19 cellular contexts compared by ENCODE assay signal in the genomic region with DNA sequence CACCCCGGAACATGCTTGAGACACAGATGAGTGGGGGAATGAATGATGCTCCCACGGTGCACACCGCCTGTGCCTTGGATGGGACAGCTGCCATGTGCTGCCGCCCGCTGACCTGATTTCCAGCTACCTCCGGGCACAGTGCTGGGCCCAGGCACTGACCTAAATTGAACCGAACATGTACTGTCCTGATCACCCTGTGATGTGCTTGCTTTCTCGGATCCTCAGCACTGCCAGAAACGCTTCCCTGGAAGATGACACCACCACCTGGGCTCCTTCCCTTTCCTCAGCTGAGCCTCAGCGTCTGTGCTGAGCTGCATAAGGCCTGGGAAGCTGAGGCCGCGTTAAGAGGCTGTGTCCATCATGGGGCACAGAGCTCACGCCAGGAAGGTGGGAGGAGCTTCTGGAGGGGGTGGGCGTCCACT. TPM values are rescaled to one million over a fixed set of nuclear protein-coding genes. Genes with fewer than 3 reads are reported as not detected.
DNase-seq lines count a peak whose midpoint lies in the region; ATAC-seq, FAIRE-seq and TF ChIP-seq lines count a peak whose summit lies in the region.
"Had no signal": no experiment of that assay in that cellular context is flagged by ENCODE, and none has a peak within 500 bp of the region (broad histone marks: within the 10 kb centered on the region; RNA-seq: fewer than 3 reads in every experiment).

No MANE protein-coding gene starts in this region.

- FAIRE-seq in H1 (lab: Jason Lieb, UNC): no peak
- FAIRE-seq: G401.6 had no signal

- POLR2A ChIA-PET in CD4-positive, alpha-beta T cell (lab: Charles Lee): interaction anchor here (1.9 kb wide), 1 partner anchor 19 kb away, joined by 4 read pairs; no protein-coding TSS in a partner anchor
- POLR2A ChIA-PET in H1 (lab: Charles Lee; ENCODE audit: partially characterized antibody): interaction anchor here (0.6 kb wide), 1 partner anchor 10 kb away, joined by 3 read pairs; no protein-coding TSS in a partner anchor
- POLR2A ChIA-PET in RWPE1 (lab: Yijun Ruan, JAX; ENCODE audit: low non-redundant PET): no interaction called here

- H2BK15ac ChIP-seq in H1 (ENCODE audit: low read length): no peak overlapping the region

- H2BK20ac ChIP-seq in H1 (ENCODE audit: low read length): no peak overlapping the region

- no peak overlapping the region for H3K9ac ChIP-seq in H1 (replicated peaks in 1 of 4; ENCODE audit: extremely low read depth in 1 of 4, low read depth in 3 of 4, low read length in 3 of 4)

- no peak overlapping the region for H3K23ac ChIP-seq in H1 (ENCODE audit: insufficient read length)

- no peaks in the 10 kb centered on the region for H4K20me1 ChIP-seq in H1 (replicated peaks in 1 of 2; ENCODE audit: control insufficient read depth in 1 of 2, insufficient read depth in 2 of 2, low read length in 2 of 2)

- no peak overlapping the region for H2AFZ ChIP-seq in H1 (ENCODE audit: low read length)

- H3K79me1 ChIP-seq in H1 (ENCODE audit: low read depth, low read length): no peaks in the 10 kb centered on the region; the same call in 1 of the 2 replicates

- no peak for DNase-seq in CD4-positive, alpha-beta T cell
- peak; percentile 38 for DNase-seq in H7
- no peak for DNase-seq in H1 (ENCODE audit: low read depth in 1 of 2, low spot score in 2 of 2)
- DNase-seq in posterior vena cava (ENCODE audit: low spot score): peak; percentile 71
- DNase-seq in activated T-cell treated with anti-CD3 and anti-CD28 coated beads for 4 hours: no peak
- DNase-seq in RWPE1 (ENCODE audit: low spot score): no peak
- no peak for DNase-seq in GM19238 (ENCODE audit: insufficient read length, low spot score)
- DNase-seq: DMS79; GOT3; KBM-7; NCI-H1048; NCI-H2107; NCI-H226; NK-92 treated with Interleukin-12 subunit alpha and Interleukin-12 subunit beta, amount 100 ng/mL, for 24 hours; OCI-M1; RPMI8226 had no signal

- H3K36me3 ChIP-seq in H7 (replicated peaks; ENCODE audit: control insufficient read depth, insufficient read depth, low read length): no peaks in the 10 kb centered on the region
- no peaks in the 10 kb centered on the region for H3K36me3 ChIP-seq in H1 (ENCODE audit: control insufficient read depth in 2 of 4, insufficient read depth in 4 of 4, low read length in 3 of 4)

- H3K27me3 Mint-ChIP-seq in CD4-positive, alpha-beta T cell: no peaks in the 10 kb centered on the region

- TF ChIP-seq CTCF in CD4-positive, alpha-beta T cell (IDR thresholded peaks at IDR 0.05): no peak
- no peak for TF ChIP-seq CTCF in H1 (IDR thresholded peaks at IDR 0.05; ENCODE audit: control extremely low read depth in 1 of 3, insufficient read depth in 1 of 3, low read depth in 1 of 3, low read length in 3 of 3)
- TF ChIP-seq CTCF in RWPE1 (conservative IDR thresholded peaks at IDR 0.05; ENCODE audit: low read depth): no peak

- peak overlapping the region; percentile 65 for H4K91ac ChIP-seq in H1 (replicated peaks; ENCODE audit: insufficient read length, low read length)

- no peak overlapping the region for H3K4me2 ChIP-seq in H1 (ENCODE audit: insufficient read depth in 1 of 2, low read depth in 2 of 2, low read length in 2 of 2)

- no peak overlapping the region for H2BK12ac ChIP-seq in H1 (ENCODE audit: low read depth, low read length)

- H3K18ac ChIP-seq in H1 (ENCODE audit: extremely low read depth, low read length): no peak overlapping the region

- no peaks in the 10 kb centered on the region for H3K79me2 ChIP-seq in H1 (ENCODE audit: control insufficient read depth in 1 of 2, insufficient read depth in 2 of 2, low read length in 2 of 2)

- H3K9me3 Mint-ChIP-seq in CD4-positive, alpha-beta T cell: no peaks in the 10 kb centered on the region

- H3K4me3 ChIP-seq in H7 (ENCODE audit: insufficient read depth, low read depth, low read length) (no peak overlapping the region), H1 (ENCODE audit: extremely low read depth in 1 of 4, insufficient read depth in 2 of 4, low read depth in 3 of 4, low read length in 4 of 4) (no peak overlapping the region)

- peak overlapping the region; percentile 43 for H2BK120ac ChIP-seq in H1 (replicated peaks; ENCODE audit: low read depth, low read length)

- H3K9me3 ChIP-seq in CD4-positive, alpha-beta T cell (ENCODE audit: control insufficient read depth, low read length): no peaks in the 10 kb centered on the region
- H3K9me3 ChIP-seq in H1 (ENCODE audit: insufficient read depth in 2 of 2, low read depth in 1 of 2, low read length in 1 of 2): no peaks in the 10 kb centered on the region

- peaks cover 24% of the 10 kb centered on the region for H3K4me1 Mint-ChIP-seq in CD4-positive, alpha-beta T cell (ENCODE audit: low read depth)

- H3K27ac Mint-ChIP-seq in CD4-positive, alpha-beta T cell: peak overlapping the region; percentile 30

- 78% methylated on average over 14 of the region's 14 CpGs; no CpG with 5 or more reads in 1 of the 2 experiments for WGBS in H1 (ENCODE audit: extremely low coverage in 1 of 2, insufficient coverage in 1 of 2, insufficient read length in 1 of 2, insufficient replicate concordance in 2 of 2, low coverage in 1 of 2, low lambda C conversion rate in 2 of 2, missing lambda C conversion rate in 1 of 2), 2 experiments

- no peak overlapping the region for H3K56ac ChIP-seq in H1 (replicated peaks; ENCODE audit: insufficient read length, low read depth, low read length)

- no peak overlapping the region for H4K5ac ChIP-seq in H1 (ENCODE audit: insufficient read length, low read depth, low read length)

- no peak overlapping the region for H3K4me3 Mint-ChIP-seq in CD4-positive, alpha-beta T cell
- H3K4me3 Mint-ChIP-seq: CD14-positive monocyte had no signal

- no peak for TF ChIP-seq RAD21 in H1 (IDR thresholded peaks at IDR 0.05 in 1 of 2, conservative IDR thresholded peaks at IDR 0.05 in 1 of 2; ENCODE audit: low read depth in 2 of 2, low read length in 2 of 2)

- no peak overlapping the region for H3K27ac ChIP-seq in CD4-positive, alpha-beta T cell (ENCODE audit: low read depth, low read length)
- H3K27ac ChIP-seq in H1 (ENCODE audit: low read depth, low read length): no peak overlapping the region
- no peak overlapping the region for H3K27ac ChIP-seq in RWPE1

- H4K8ac ChIP-seq in H1 (ENCODE audit: extremely low read depth, insufficient read depth, low read length): no peak overlapping the region

- H3K36me3 Mint-ChIP-seq in CD4-positive, alpha-beta T cell (ENCODE audit: low read depth): peaks cover 12% of the 10 kb centered on the region
- H3K36me3 Mint-ChIP-seq: CD14-positive monocyte had no signal

- ATAC-seq in CD4-positive, alpha-beta T cell (ENCODE audit: poor library complexity): no peak
- no peak for ATAC-seq in HG03135 (IDR thresholded peaks at IDR 0.05; ENCODE audit: unreplicated experiment)

- no peaks in the 10 kb centered on the region; a peak in 1 of 7 replicates for H3K4me1 ChIP-seq in H1 (replicated peaks in 1 of 4; ENCODE audit: control insufficient read depth in 3 of 4, insufficient read depth in 4 of 4, low read length in 3 of 4)

- TF ChIP-seq POLR2A in H1 (IDR thresholded peaks at IDR 0.05; ENCODE audit: control extremely low read depth in 1 of 2, low read depth in 2 of 2, low read length in 2 of 2): no peak

- CTCF ChIA-PET in CD4-positive, alpha-beta T cell (lab: Charles Lee): no interaction called here
- CTCF ChIA-PET in H1 (lab: Charles Lee; ENCODE audit: partially characterized antibody) (interaction anchor here (1.2 to 1.7 kb wide), 3 partner anchors 18 to 141 kb away, joined by 3 to 6 read pairs (median 5); no protein-coding TSS in a partner anchor), RWPE1 (lab: Yijun Ruan, JAX) (interaction anchor here (0.7 kb wide), 1 partner anchor 153 kb away, joined by 3 read pairs; no protein-coding TSS in a partner anchor)

- TF ChIP-seq EP300 in H1 (IDR thresholded peaks at IDR 0.05; ENCODE audit: borderline replicate concordance in 1 of 2, low read depth in 2 of 2, low read length in 2 of 2): no peak

- H3K27me3 ChIP-seq in CD4-positive, alpha-beta T cell (ENCODE audit: control insufficient read depth, insufficient read depth, low read length): no peaks in the 10 kb centered on the region
- no peaks in the 10 kb centered on the region for H3K27me3 ChIP-seq in H7 (ENCODE audit: control insufficient read depth, insufficient read depth, low read length)
- H3K27me3 ChIP-seq in H1 (replicated peaks in 1 of 4; ENCODE audit: control insufficient read depth in 3 of 4, extremely low read depth in 1 of 4, insufficient read depth in 3 of 4, low read length in 3 of 4): no peaks in the 10 kb centered on the region; a peak in 1 of 7 replicates

- H3K14ac ChIP-seq in H1 (ENCODE audit: insufficient read length): no peak overlapping the region

- no peak overlapping the region for H2BK5ac ChIP-seq in H1 (ENCODE audit: low read depth, low read length)

- H3K4ac ChIP-seq in H1 (replicated peaks; ENCODE audit: insufficient read length, low read depth, low read length): no peak overlapping the region

- no peak overlapping the region for H2AK5ac ChIP-seq in H1 (ENCODE audit: low read depth, low read length)

- intact Hi-C loops in CD4-positive, alpha-beta T cell (cut with DNase I, micrococcal nuclease): no loop called here
- intact Hi-C loops in posterior vena cava (cut with DNase I): no loop called here

- no peaks in the 10 kb centered on the region for H3K23me2 ChIP-seq in H1 (ENCODE audit: low read depth, low read length)

RNA-seq across cellular contexts. Expression of gene MXD4, which starts 39.3 kb away (rescaled TPM):
- 100 to 1,000 TPM; 140 to 147 TPM for total RNA-seq in CD4-positive, alpha-beta T cell
- 13.4 and 22.3 TPM in 2 replicates for total RNA-seq in H7 (2014; rRNA removed; shearing (Covaris generic))
- 20.8 and 24.6 TPM in 2 replicates for total RNA-seq in H1 (2021; fragmentation: NEBNext Ultra II Directional; extraction: Animal tissue kit (Norgen Biotek cat#: 25700))
- polyA plus RNA-seq in H1 (2011; rRNA removed): 18.0 and 24.1 TPM in 2 replicates
- 17.9 TPM for polyA plus RNA-seq in H1 (2011; cell fraction: cytosol; rRNA removed)
- 40.1 TPM for polyA plus RNA-seq in H1 (2011; cell fraction: nucleus; rRNA removed)
- polyA plus RNA-seq in H1 (2012, experiment 1 of 2): 14.9 to 16.5 TPM (median 15.7 TPM) in 4 replicates
- 16.5 TPM for polyA plus RNA-seq in H1 (2012, experiment 2 of 2)
- polyA plus RNA-seq in H1 (2013, experiment 1 of 2): 13.4 TPM
- 14.2 TPM for polyA plus RNA-seq in H1 (2013, experiment 2 of 2)
- polyA minus RNA-seq in H1 (2011; rRNA and poly(A)+ RNA removed): 12.7 and 13.1 TPM in 2 replicates
- 13.5 TPM for polyA minus RNA-seq in H1 (2011; cell fraction: cytosol; rRNA and poly(A)+ RNA removed)
- polyA minus RNA-seq in H1 (2011; cell fraction: nucleus; rRNA and poly(A)+ RNA removed): 15.7 TPM
- 10 to 100 TPM; 43.6 to 43.7 TPM for total RNA-seq in posterior vena cava

RNA-seq across cellular contexts. Expression of gene HAUS3, which starts 59.3 kb away (rescaled TPM):
- total RNA-seq in CD4-positive, alpha-beta T cell: 100 to 1,000 TPM; 143 to 148 TPM
- total RNA-seq in H7 (2014; rRNA removed; shearing (Covaris generic)): 8.5 and 16.4 TPM in 2 replicates
- 14.6 and 14.8 TPM in 2 replicates for total RNA-seq in H1 (2021; fragmentation: NEBNext Ultra II Directional; extraction: Animal tissue kit (Norgen Biotek cat#: 25700))
- 3.2 and 5.1 TPM in 2 replicates for polyA plus RNA-seq in H1 (2011; rRNA removed)
- 6.5 TPM for polyA plus RNA-seq in H1 (2011; cell fraction: cytosol; rRNA removed)
- polyA plus RNA-seq in H1 (2011; cell fraction: nucleus; rRNA removed): 3.7 TPM
- 4.4 to 10.4 TPM (median 5.5 TPM) in 4 replicates for polyA plus RNA-seq in H1 (2012, experiment 1 of 2)
- polyA plus RNA-seq in H1 (2012, experiment 2 of 2): 1.2 TPM
- 10.3 TPM for polyA plus RNA-seq in H1 (2013, experiment 1 of 2)
- polyA plus RNA-seq in H1 (2013, experiment 2 of 2): 10.4 TPM
- 1.6 and 2.3 TPM in 2 replicates for polyA minus RNA-seq in H1 (2011; rRNA and poly(A)+ RNA removed)
- polyA minus RNA-seq in H1 (2011; cell fraction: cytosol; rRNA and poly(A)+ RNA removed): 4.0 TPM
- polyA minus RNA-seq in H1 (2011; cell fraction: nucleus; rRNA and poly(A)+ RNA removed): 5.1 TPM
- total RNA-seq in posterior vena cava: 10 to 100 TPM in 1 of 2 donors, 1 to 10 TPM in 1; 9.6 to 11.8 TPM

RNA-seq across cellular contexts. Expression of gene POLN, which starts 59.3 kb away (rescaled TPM):
- total RNA-seq in CD4-positive, alpha-beta T cell: 1 to 10 TPM; 2.1 to 2.3 TPM
- total RNA-seq in H7 (2014; rRNA removed; shearing (Covaris generic)): 0.96 and 2.4 TPM in 2 replicates
- 1.5 and 4.2 TPM in 2 replicates for total RNA-seq in H1 (2021; fragmentation: NEBNext Ultra II Directional; extraction: Animal tissue kit (Norgen Biotek cat#: 25700))
- 0.82 and 0.98 TPM in 2 replicates for polyA plus RNA-seq in H1 (2011; rRNA removed)
- polyA plus RNA-seq in H1 (2011; cell fraction: cytosol; rRNA removed): 1.3 TPM
- 1.5 TPM for polyA plus RNA-seq in H1 (2011; cell fraction: nucleus; rRNA removed)
- polyA plus RNA-seq in H1 (2012, experiment 1 of 2): 0.94 to 1.2 TPM (median 1.1 TPM) in 4 replicates
- polyA plus RNA-seq in H1 (2012, experiment 2 of 2): 0.05 TPM
- 1.8 TPM for polyA plus RNA-seq in H1 (2013, experiment 1 of 2)
- polyA plus RNA-seq in H1 (2013, experiment 2 of 2): 2.3 TPM
- 1.3 and 2.1 TPM in 2 replicates for polyA minus RNA-seq in H1 (2011; rRNA and poly(A)+ RNA removed)
- not detected for polyA minus RNA-seq in H1 (2011; cell fraction: cytosol; rRNA and poly(A)+ RNA removed)
- polyA minus RNA-seq in H1 (2011; cell fraction: nucleus; rRNA and poly(A)+ RNA removed): 4.2 TPM
- 1 to 10 TPM; 2.0 to 3.5 TPM for total RNA-seq in posterior vena cava

Comparison
In these comparisons a context has a peak if more than half of its experiments do, and no peak if none do; other contexts are left out.
1. DNase-seq: peak in H7 (single experiment) and posterior vena cava (single experiment); none in CD4-positive, alpha-beta T cell (0 of 10), H1 (0 of 2), activated T-cell treated with anti-CD3 and anti-CD28 coated beads for 4 hours (single experiment), RWPE1 (single experiment) and GM19238 (single experiment).